In genomic region chr6:137903933-137904821, GRCh38 we compare ENCODE assay signal across 8 cellular contexts. TPM values are rescaled to one million over a fixed set of nuclear protein-coding genes. Genes with fewer than 3 reads are reported as not detected.
DNase-seq lines count a peak whose midpoint lies in the region; ATAC-seq, FAIRE-seq and TF ChIP-seq lines count a peak whose summit lies in the region.

No MANE protein-coding gene starts in this region.

- no peak overlapping the region for H3K4me3 ChIP-seq in HEK293 (ENCODE audit: low read depth, low read length)
- no peak overlapping the region for H3K4me3 ChIP-seq in bronchial epithelial cell (ENCODE audit: low read depth, low read length)
- no peak overlapping the region for H3K4me3 ChIP-seq in ovary

- H3K4me3 Mint-ChIP-seq in stimulated activated effector memory CD8-positive, alpha-beta T cell treated with anti-CD3 and anti-CD28 coated beads, Interleukin-12 subunit alpha, Interleukin-12 subunit beta, amount 100 ng/mL, for 72 hours: peak overlapping the region; percentile 67

- H3K27ac Mint-ChIP-seq in stimulated activated effector memory CD8-positive, alpha-beta T cell treated with anti-CD3 and anti-CD28 coated beads, Interleukin-12 subunit alpha, Interleukin-12 subunit beta, amount 100 ng/mL, for 72 hours: peak overlapping the region; percentile 99

- ATAC-seq in GM18508 (IDR thresholded peaks at IDR 0.05; ENCODE audit: insufficient read depth, unreplicated experiment): peak; percentile 59
- peak; percentile 89 for ATAC-seq in stimulated activated effector memory CD8-positive, alpha-beta T cell treated with anti-CD3 and anti-CD28 coated beads, Interleukin-12 subunit alpha, Interleukin-12 subunit beta, amount 100 ng/mL, for 72 hours

- TF ChIP-seq CTCF in HEK293 (tag by site-specific recombination; IDR thresholded peaks at IDR 0.05) (no peak), bronchial epithelial cell (IDR thresholded peaks at IDR 0.05; ENCODE audit: insufficient read depth, low read length, severe bottlenecking) (no peak), ovary (IDR thresholded peaks at IDR 0.05) (no peak)

- intact Hi-C loops in ovary (cut with DNase I): no loop called here

- POLR2A ChIA-PET in HEK293 (lab: Yijun Ruan, JAX): interaction anchor here (0.7 kb wide), 1 partner anchor 16 kb away, joined by 3 read pairs; no protein-coding TSS in a partner anchor

- DNase-seq in MV-4-11 (lab: John Stamatoyannopoulos, UW): peak; percentile 75
- DNase-seq in bronchial epithelial cell (ENCODE audit: low read depth): peak; percentile 79
- DNase-seq in stimulated activated effector memory CD8-positive, alpha-beta T cell treated with anti-CD3 and anti-CD28 coated beads, Interleukin-12 subunit alpha, Interleukin-12 subunit beta, amount 100 ng/mL, for 72 hours (ENCODE audit: low spot score in 2 of 2): peak in 1 of 2 donors; percentile 75
- DNase-seq in NCI-H1436 (lab: John Stamatoyannopoulos, UW): no peak
- no peak for DNase-seq in ovary
- DNase-seq in central memory CD4-positive, alpha-beta T cell: no peak

- no peaks in the 10 kb centered on the region for H3K9me3 Mint-ChIP-seq in stimulated activated effector memory CD8-positive, alpha-beta T cell treated with anti-CD3 and anti-CD28 coated beads, Interleukin-12 subunit alpha, Interleukin-12 subunit beta, amount 100 ng/mL, for 72 hours

- H3K4me1 ChIP-seq in HEK293 (ENCODE audit: control insufficient read depth, insufficient read depth, low read length): no peaks in the 10 kb centered on the region
- H3K4me1 ChIP-seq in ovary (ENCODE audit: insufficient read depth): no peaks in the 10 kb centered on the region

- 92 to 95% (median 94%) methylated on average over 12 of the region's 12 CpGs for WGBS in ovary, 3 donors

- H3K36me3 ChIP-seq in HEK293 (ENCODE audit: control insufficient read depth in 2 of 2, insufficient read depth in 1 of 2, low read length in 2 of 2) (no peaks in the 10 kb centered on the region), bronchial epithelial cell (ENCODE audit: control insufficient read depth, insufficient read depth, low read length) (no peaks in the 10 kb centered on the region), ovary (no peaks in the 10 kb centered on the region)

- H3K9me3 ChIP-seq in HEK293 (ENCODE audit: control insufficient read depth, insufficient read depth, low read depth, low read length): no peaks in the 10 kb centered on the region
- no peaks in the 10 kb centered on the region for H3K9me3 ChIP-seq in ovary

- no peak for TF ChIP-seq EP300 in ovary (IDR thresholded peaks at IDR 0.05)

- TF ChIP-seq POLR2A in ovary (IDR thresholded peaks at IDR 0.05): no peak

- H3K27ac ChIP-seq in HEK293 (ENCODE audit: extremely low read depth, low read depth, low read length): no peak overlapping the region
- H3K27ac ChIP-seq in ovary: no peak overlapping the region

- CTCF ChIA-PET in HEK293 (lab: Yijun Ruan, JAX): no interaction called here

- H3K27me3 ChIP-seq in bronchial epithelial cell (ENCODE audit: control insufficient read depth, insufficient read depth, low read length): no peaks in the 10 kb centered on the region
- H3K27me3 ChIP-seq in ovary: no peaks in the 10 kb centered on the region

- no peak for FAIRE-seq in bronchial epithelial cell (lab: Jason Lieb, UNC)

- H3K4me1 Mint-ChIP-seq in stimulated activated effector memory CD8-positive, alpha-beta T cell treated with anti-CD3 and anti-CD28 coated beads, Interleukin-12 subunit alpha, Interleukin-12 subunit beta, amount 100 ng/mL, for 72 hours: peaks cover 44% of the 10 kb centered on the region

- peaks cover 11% of the 10 kb centered on the region for H3K36me3 Mint-ChIP-seq in stimulated activated effector memory CD8-positive, alpha-beta T cell treated with anti-CD3 and anti-CD28 coated beads, Interleukin-12 subunit alpha, Interleukin-12 subunit beta, amount 100 ng/mL, for 72 hours

TF ChIP-seq in HEK293, 187 proteins besides CTCF, POLR2A, EP300 and RAD21:
- TF ChIP-seq ZNF214 (tag by site-specific recombination; IDR thresholded peaks at IDR 0.05; ENCODE audit: borderline replicate concordance): no peak
- no peak for TF ChIP-seq ZNF132 (tag by site-specific recombination; IDR thresholded peaks at IDR 0.05; ENCODE audit: borderline replicate concordance)
- peak; percentile 47; the same call in 1 of the 2 replicates for TF ChIP-seq ZNF518A (tag by site-specific recombination; conservative IDR thresholded peaks at IDR 0.05; ENCODE audit: low read depth)

RNA-seq across cellular contexts. Expression of gene TNFAIP3, which starts 37.1 kb away (rescaled TPM):
- total RNA-seq in bronchial epithelial cell: 2.1 and 3.2 TPM in 2 replicates
- 100 to 1,000 TPM in 3 of 7 donors, 10 to 100 TPM in 4; 57.3 to 206 (median 99.5) TPM for total RNA-seq in ovary
- 10 to 100 TPM; 35.4 to 58.0 TPM for polyA plus RNA-seq in ovary

Comparison
In these comparisons a context has a peak if more than half of its experiments do, and no peak if none do; other contexts are left out.
1. DNase-seq: peak in MV-4-11 (single experiment) and bronchial epithelial cell (single experiment); none in NCI-H1436 (single experiment), ovary (0 of 5) and central memory CD4-positive, alpha-beta T cell (single experiment).
2. RNA of gene TNFAIP3, which starts 37.1 kb away (total RNA-seq): 57.3 to 206 TPM in ovary; 2.1 to 3.2 TPM in bronchial epithelial cell; every median in the first group is over 10 times any median in the second.